In genomic region chr1:244273262-244273844, GRCh38 we compare ENCODE assay signal across 8 cellular contexts.
DNase-seq lines count a peak whose midpoint lies in the region; ATAC-seq and TF ChIP-seq lines count a peak whose summit lies in the region.

No MANE protein-coding gene starts in this region.

- H3K9me3 ChIP-seq in adrenal gland (replicated peaks in 1 of 3) (no peaks in the 10 kb centered on the region), gastroesophageal sphincter (no peaks in the 10 kb centered on the region), HAP-1 (no peaks in the 10 kb centered on the region)

- TF ChIP-seq CTCF in adrenal gland (IDR thresholded peaks at IDR 0.05): no peak
- TF ChIP-seq CTCF in gastroesophageal sphincter (IDR thresholded peaks at IDR 0.05): peak in 1 of 4 experiments; percentile 4

- in situ Hi-C loops in HAP-1 (cut with MboI; ENCODE audit: low sequenced_read_pairs): loop anchor here (10.0 kb wide), 1 partner anchor 929 kb away; no protein-coding TSS in a partner anchor

- peak; percentile 31 for ATAC-seq in gastroesophageal sphincter

- no peak for TF ChIP-seq EP300 in gastroesophageal sphincter (IDR thresholded peaks at IDR 0.05)

- H3K4me3 ChIP-seq in adrenal gland (peak overlapping the region in 1 of 4 donors; percentile 11), gastroesophageal sphincter (peak overlapping the region in 1 of 2 donors; percentile 13), HAP-1 (no peak overlapping the region)

- H3K36me3 ChIP-seq in adrenal gland (replicated peaks in 1 of 2): no peaks in the 10 kb centered on the region
- no peaks in the 10 kb centered on the region for H3K36me3 ChIP-seq in gastroesophageal sphincter
- no peaks in the 10 kb centered on the region for H3K36me3 ChIP-seq in HAP-1 (replicated peaks)

- TF ChIP-seq POLR2A in adrenal gland (IDR thresholded peaks at IDR 0.05): no peak
- no peak for TF ChIP-seq POLR2A in gastroesophageal sphincter (IDR thresholded peaks at IDR 0.05)

- WGBS in adrenal gland, 4 donors: 21 to 23% (median 22%) methylated on average over 8 of the region's 8 CpGs
- 6 to 8% methylated on average over 8 of the region's 8 CpGs for WGBS in gastroesophageal sphincter (ENCODE audit: low coverage in 1 of 2), 2 donors

- DNase-seq in DMS 273 treated with DMSO at 0.1 percent for 48 hours (lab: John Stamatoyannopoulos, UW) (peak; percentile 53), DMS 273 (lab: John Stamatoyannopoulos, UW; ENCODE audit: unreplicated experiment) (no peak), adrenal gland (no peak), substantia nigra (lab: John Stamatoyannopoulos, UW) (no peak), SW 1271 (lab: John Stamatoyannopoulos, UW) (no peak), inferior parietal cortex (ENCODE audit: extremely low spot score) (no peak), HAP-1 (ENCODE audit: low spot score in 2 of 2) (no peak)

- H3K4me1 ChIP-seq in adrenal gland (replicated peaks in 1 of 2) (peaks cover 6 to 15% of the 10 kb centered on the region in 2 donors), gastroesophageal sphincter (peaks cover 0 to 25% (median 10%) of the 10 kb centered on the region in 3 donors), HAP-1 (peaks cover 3% of the 10 kb centered on the region)

- intact Hi-C loops in adrenal gland (cut with DNase I): loop anchor here in 1 of 2 donors (5.0 kb wide), 1 partner anchor 926 kb away; no protein-coding TSS in a partner anchor

- H3K27ac ChIP-seq in adrenal gland (peak overlapping the region in 4 of 5 donors; percentile 12 to 86 (median 63)), gastroesophageal sphincter (peak overlapping the region; percentile 48 to 81 (median 61)), substantia nigra (ENCODE audit: low read depth, low read length, poor library complexity, severe bottlenecking) (peak overlapping the region; percentile 86)

- H3K27me3 ChIP-seq in adrenal gland: no peaks in the 10 kb centered on the region
- no peaks in the 10 kb centered on the region for H3K27me3 ChIP-seq in gastroesophageal sphincter
- H3K27me3 ChIP-seq in HAP-1 (ENCODE audit: low read depth): no peaks in the 10 kb centered on the region
